ENCODE assay signal across 10 cellular contexts in genomic region chr5:41485533-41485932, GRCh38. TPM values are rescaled to one million over a fixed set of nuclear protein-coding genes. Genes with fewer than 3 reads are reported as not detected.
"Had no signal": no experiment of that assay in that cellular context is flagged by ENCODE, and none has a peak within 500 bp of the region (broad histone marks: within the 10 kb centered on the region; RNA-seq: fewer than 3 reads in every experiment).

No MANE protein-coding gene starts in this region.

- H3K4me3 Mint-ChIP-seq: HFFc6, IgD-negative memory B cell had no signal

- H3K27ac Mint-ChIP-seq: HFFc6, IgD-negative memory B cell had no signal

- H3K4me1 ChIP-seq: HAP-1 had no signal

- ATAC-seq: HCT116, HepG2 had no signal

- H3K36me3 ChIP-seq: HAP-1 had no signal

- H3K9me3 ChIP-seq: HAP-1 had no signal

- H3K9ac ChIP-seq: GM23248 had no signal

- DNase-seq: GM23248, GOT3, H7, HFFc6 had no signal

- H3K4me3 ChIP-seq: GM23248, HAP-1 had no signal

- H3K27me3 Mint-ChIP-seq: IgD-negative memory B cell had no signal

- H3K36me3 Mint-ChIP-seq: IgD-negative memory B cell had no signal

- H3K9me3 Mint-ChIP-seq: HFFc6 had no signal

- H3K27ac ChIP-seq: GM23248, HL-60 had no signal

- H3K4me1 Mint-ChIP-seq: IgD-negative memory B cell had no signal

RNA-seq across cellular contexts. Expression of gene PLCXD3, which starts 24.9 kb away (rescaled TPM):
- total RNA-seq: HepG2, HT1080 had no signal
